In genomic region chr4:163707873-163708272, GRCh38 we compare ENCODE assay signal across 23 cellular contexts.
"Had no signal": no experiment of that assay in that cellular context is flagged by ENCODE, and none has a peak within 500 bp of the region (broad histone marks: within the 10 kb centered on the region; RNA-seq: fewer than 3 reads in every experiment).

No MANE protein-coding gene starts in this region.

- H3K9me3 ChIP-seq: esophagus muscularis mucosa, gastrocnemius medialis, neutrophil, psoas muscle, right lobe of liver, spleen, stomach, thoracic aorta had no signal

- H3K4me3 ChIP-seq: esophagus muscularis mucosa, gastrocnemius medialis, lung, psoas muscle, right lobe of liver, spleen, stomach, thoracic aorta had no signal

- H3K4me1 ChIP-seq: esophagus muscularis mucosa, gastrocnemius medialis, psoas muscle, right lobe of liver, spleen, stomach had no signal

- DNase-seq: effector memory CD8-positive, alpha-beta T cell; gastrocnemius medialis; kidney; left cardiac atrium; left ventricle myocardium superior; mesenchymal stem cell; naive B cell; psoas muscle; retina; right lobe of liver; spleen; stimulated activated CD4-positive, alpha-beta T cell treated with anti-CD3 and anti-CD28 coated beads, Interleukin-15, amount 100 ng/mL, for 24 hours; stimulated activated CD4-positive, alpha-beta T cell treated with anti-CD3 and anti-CD28 coated beads, Interleukin-1b, Interleukin-23, amount 100 ng/mL, for 48 hours; stimulated activated CD4-positive, alpha-beta T cell treated with anti-CD3 and anti-CD28 coated beads, Interleukin-4, amount 100 ng/mL, for 4 hours; stimulated activated naive CD4-positive, alpha-beta T cell; stomach; substantia nigra; trophoblast cell had no signal

- ATAC-seq: effector memory CD8-positive, alpha-beta T cell; gastrocnemius medialis; left cardiac atrium; left ventricle myocardium superior; psoas muscle; right lobe of liver had no signal

- H3K27ac ChIP-seq: epithelial cell of prostate, esophagus muscularis mucosa, gastrocnemius medialis, neutrophil, psoas muscle, right lobe of liver, spleen, stomach, thoracic aorta had no signal

- H3K27me3 ChIP-seq: esophagus muscularis mucosa, gastrocnemius medialis, neutrophil, right lobe of liver, spleen, stomach had no signal

- H3K36me3 ChIP-seq: esophagus muscularis mucosa, gastrocnemius medialis, neutrophil, right lobe of liver, spleen, stomach, thoracic aorta had no signal
